Comparison of ENCODE assay signal across 1 cellular context in the genomic region with DNA sequence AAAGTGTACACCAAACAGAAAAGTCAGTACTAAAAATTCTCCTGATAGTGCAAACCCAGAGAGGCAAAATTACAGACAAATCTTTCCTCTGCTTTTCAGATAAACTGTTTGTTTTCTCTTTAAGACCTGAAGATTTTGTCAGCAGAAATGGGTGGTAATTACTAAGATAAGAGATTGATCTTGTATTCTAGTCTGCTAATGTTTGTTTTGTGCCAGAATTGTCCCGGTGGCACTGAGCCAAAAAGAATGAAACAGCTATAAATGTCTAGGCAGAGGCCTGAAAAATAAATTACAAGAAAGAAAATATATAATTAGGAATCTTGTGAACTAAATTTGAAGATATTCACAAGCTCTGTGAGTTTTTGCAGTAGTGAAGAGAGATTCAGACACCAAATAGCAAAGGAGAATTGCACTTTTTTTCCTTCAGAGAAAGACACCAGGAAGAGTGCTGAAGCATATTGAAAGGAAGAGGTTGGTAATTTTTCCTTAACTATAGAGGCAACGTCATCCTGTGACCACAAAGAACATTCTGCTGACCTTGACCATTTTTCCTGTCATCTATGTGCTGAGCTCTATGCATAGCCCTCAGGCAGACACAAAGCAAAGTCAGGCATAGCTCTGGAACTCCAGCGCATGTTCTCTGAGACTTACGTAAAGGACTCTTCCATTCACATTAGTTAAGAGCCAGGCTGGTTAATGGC.
A peak's percentile ranks its signal among the peaks of the same experiment; 100 is the strongest.
TF ChIP-seq lines count a peak whose summit lies in the region.

No MANE protein-coding gene starts in this region.

TF ChIP-seq in HEK293, 187 proteins besides CTCF, POLR2A, EP300 and RAD21 (continued from another document and continues in another):
- TF ChIP-seq, protein P1, sequence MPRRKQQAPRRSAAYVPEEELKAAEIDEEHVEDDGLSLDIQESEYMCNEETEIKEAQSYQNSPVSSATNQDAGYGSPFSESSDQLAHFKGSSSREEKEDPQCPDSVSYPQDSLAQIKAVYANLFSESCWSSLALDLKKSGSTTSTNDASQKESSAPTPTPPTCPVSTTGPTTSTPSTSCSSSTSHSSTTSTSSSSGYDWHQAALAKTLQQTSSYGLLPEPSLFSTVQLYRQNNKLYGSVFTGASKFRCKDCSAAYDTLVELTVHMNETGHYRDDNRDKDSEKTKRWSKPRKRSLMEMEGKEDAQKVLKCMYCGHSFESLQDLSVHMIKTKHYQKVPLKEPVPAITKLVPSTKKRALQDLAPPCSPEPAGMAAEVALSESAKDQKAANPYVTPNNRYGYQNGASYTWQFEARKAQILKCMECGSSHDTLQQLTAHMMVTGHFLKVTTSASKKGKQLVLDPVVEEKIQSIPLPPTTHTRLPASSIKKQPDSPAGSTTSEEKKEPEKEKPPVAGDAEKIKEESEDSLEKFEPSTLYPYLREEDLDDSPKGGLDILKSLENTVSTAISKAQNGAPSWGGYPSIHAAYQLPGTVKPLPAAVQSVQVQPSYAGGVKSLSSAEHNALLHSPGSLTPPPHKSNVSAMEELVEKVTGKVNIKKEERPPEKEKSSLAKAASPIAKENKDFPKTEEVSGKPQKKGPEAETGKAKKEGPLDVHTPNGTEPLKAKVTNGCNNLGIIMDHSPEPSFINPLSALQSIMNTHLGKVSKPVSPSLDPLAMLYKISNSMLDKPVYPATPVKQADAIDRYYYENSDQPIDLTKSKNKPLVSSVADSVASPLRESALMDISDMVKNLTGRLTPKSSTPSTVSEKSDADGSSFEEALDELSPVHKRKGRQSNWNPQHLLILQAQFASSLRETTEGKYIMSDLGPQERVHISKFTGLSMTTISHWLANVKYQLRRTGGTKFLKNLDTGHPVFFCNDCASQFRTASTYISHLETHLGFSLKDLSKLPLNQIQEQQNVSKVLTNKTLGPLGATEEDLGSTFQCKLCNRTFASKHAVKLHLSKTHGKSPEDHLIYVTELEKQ (tag by site-specific recombination; IDR thresholded peaks at IDR 0.05; ENCODE audit: borderline replicate concordance), result no peak
- TF ChIP-seq, protein P2, sequence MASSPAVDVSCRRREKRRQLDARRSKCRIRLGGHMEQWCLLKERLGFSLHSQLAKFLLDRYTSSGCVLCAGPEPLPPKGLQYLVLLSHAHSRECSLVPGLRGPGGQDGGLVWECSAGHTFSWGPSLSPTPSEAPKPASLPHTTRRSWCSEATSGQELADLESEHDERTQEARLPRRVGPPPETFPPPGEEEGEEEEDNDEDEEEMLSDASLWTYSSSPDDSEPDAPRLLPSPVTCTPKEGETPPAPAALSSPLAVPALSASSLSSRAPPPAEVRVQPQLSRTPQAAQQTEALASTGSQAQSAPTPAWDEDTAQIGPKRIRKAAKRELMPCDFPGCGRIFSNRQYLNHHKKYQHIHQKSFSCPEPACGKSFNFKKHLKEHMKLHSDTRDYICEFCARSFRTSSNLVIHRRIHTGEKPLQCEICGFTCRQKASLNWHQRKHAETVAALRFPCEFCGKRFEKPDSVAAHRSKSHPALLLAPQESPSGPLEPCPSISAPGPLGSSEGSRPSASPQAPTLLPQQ (tag by site-specific recombination; IDR thresholded peaks at IDR 0.05), result no peak
- TF ChIP-seq, protein P3, sequence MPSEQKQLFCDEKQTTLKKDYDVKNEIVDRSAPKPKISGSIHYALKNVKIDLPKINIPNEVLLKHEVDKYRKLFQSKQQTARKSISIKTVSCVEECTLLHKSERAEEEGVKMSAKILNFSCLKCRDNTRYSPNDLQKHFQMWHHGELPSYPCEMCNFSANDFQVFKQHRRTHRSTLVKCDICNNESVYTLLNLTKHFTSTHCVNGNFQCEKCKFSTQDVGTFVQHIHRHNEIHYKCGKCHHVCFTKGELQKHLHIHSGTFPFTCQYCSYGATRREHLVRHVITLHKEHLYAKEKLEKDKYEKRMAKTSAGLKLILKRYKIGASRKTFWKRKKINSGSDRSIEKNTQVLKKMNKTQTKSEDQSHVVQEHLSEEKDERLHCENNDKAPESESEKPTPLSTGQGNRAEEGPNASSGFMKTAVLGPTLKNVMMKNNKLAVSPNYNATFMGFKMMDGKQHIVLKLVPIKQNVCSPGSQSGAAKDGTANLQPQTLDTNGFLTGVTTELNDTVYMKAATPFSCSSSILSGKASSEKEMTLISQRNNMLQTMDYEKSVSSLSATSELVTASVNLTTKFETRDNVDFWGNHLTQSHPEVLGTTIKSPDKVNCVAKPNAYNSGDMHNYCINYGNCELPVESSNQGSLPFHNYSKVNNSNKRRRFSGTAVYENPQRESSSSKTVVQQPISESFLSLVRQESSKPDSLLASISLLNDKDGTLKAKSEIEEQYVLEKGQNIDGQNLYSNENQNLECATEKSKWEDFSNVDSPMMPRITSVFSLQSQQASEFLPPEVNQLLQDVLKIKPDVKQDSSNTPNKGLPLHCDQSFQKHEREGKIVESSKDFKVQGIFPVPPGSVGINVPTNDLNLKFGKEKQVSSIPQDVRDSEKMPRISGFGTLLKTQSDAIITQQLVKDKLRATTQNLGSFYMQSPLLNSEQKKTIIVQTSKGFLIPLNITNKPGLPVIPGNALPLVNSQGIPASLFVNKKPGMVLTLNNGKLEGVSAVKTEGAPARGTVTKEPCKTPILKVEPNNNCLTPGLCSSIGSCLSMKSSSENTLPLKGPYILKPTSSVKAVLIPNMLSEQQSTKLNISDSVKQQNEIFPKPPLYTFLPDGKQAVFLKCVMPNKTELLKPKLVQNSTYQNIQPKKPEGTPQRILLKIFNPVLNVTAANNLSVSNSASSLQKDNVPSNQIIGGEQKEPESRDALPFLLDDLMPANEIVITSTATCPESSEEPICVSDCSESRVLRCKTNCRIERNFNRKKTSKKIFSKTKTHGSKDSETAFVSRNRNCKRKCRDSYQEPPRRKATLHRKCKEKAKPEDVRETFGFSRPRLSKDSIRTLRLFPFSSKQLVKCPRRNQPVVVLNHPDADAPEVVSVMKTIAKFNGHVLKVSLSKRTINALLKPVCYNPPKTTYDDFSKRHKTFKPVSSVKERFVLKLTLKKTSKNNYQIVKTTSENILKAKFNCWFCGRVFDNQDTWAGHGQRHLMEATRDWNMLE (tag by site-specific recombination; conservative IDR thresholded peaks at IDR 0.05; ENCODE audit: low read depth), result no peak
- TF ChIP-seq, protein P4, sequence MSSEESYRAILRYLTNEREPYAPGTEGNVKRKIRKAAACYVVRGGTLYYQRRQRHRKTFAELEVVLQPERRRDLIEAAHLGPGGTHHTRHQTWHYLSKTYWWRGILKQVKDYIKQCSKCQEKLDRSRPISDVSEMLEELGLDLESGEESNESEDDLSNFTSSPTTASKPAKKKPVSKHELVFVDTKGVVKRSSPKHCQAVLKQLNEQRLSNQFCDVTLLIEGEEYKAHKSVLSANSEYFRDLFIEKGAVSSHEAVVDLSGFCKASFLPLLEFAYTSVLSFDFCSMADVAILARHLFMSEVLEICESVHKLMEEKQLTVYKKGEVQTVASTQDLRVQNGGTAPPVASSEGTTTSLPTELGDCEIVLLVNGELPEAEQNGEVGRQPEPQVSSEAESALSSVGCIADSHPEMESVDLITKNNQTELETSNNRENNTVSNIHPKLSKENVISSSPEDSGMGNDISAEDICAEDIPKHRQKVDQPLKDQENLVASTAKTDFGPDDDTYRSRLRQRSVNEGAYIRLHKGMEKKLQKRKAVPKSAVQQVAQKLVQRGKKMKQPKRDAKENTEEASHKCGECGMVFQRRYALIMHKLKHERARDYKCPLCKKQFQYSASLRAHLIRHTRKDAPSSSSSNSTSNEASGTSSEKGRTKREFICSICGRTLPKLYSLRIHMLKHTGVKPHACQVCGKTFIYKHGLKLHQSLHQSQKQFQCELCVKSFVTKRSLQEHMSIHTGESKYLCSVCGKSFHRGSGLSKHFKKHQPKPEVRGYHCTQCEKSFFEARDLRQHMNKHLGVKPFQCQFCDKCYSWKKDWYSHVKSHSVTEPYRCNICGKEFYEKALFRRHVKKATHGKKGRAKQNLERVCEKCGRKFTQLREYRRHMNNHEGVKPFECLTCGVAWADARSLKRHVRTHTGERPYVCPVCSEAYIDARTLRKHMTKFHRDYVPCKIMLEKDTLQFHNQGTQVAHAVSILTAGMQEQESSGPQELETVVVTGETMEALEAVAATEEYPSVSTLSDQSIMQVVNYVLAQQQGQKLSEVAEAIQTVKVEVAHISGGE (tag by site-specific recombination; conservative IDR thresholded peaks at IDR 0.05; ENCODE audit: low read depth), result no peak
- TF ChIP-seq, protein P5, sequence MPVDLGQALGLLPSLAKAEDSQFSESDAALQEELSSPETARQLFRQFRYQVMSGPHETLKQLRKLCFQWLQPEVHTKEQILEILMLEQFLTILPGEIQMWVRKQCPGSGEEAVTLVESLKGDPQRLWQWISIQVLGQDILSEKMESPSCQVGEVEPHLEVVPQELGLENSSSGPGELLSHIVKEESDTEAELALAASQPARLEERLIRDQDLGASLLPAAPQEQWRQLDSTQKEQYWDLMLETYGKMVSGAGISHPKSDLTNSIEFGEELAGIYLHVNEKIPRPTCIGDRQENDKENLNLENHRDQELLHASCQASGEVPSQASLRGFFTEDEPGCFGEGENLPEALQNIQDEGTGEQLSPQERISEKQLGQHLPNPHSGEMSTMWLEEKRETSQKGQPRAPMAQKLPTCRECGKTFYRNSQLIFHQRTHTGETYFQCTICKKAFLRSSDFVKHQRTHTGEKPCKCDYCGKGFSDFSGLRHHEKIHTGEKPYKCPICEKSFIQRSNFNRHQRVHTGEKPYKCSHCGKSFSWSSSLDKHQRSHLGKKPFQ (tag by site-specific recombination; IDR thresholded peaks at IDR 0.05), result no peak
- TF ChIP-seq ZNF335 (tag by site-specific recombination; conservative IDR thresholded peaks at IDR 0.05) (peak; percentile 76), ZBTB8A (tag by site-specific recombination; IDR thresholded peaks at IDR 0.05) (no peak), KLF16 (tag by site-specific recombination; IDR thresholded peaks at IDR 0.05) (no peak), ZNF747 (tag by site-specific recombination; IDR thresholded peaks at IDR 0.05) (no peak), ZNF266 (tag by site-specific recombination; IDR thresholded peaks at IDR 0.05; ENCODE audit: low read depth) (no peak), ZXDB (tag by site-specific recombination; IDR thresholded peaks at IDR 0.05) (peak; percentile 57), ZNF138 (tag by site-specific recombination; IDR thresholded peaks at IDR 0.05; ENCODE audit: borderline replicate concordance) (no peak), ZNF433 (tag by site-specific recombination; IDR thresholded peaks at IDR 0.05; ENCODE audit: low read depth) (no peak), GLI4 (tag by site-specific recombination; IDR thresholded peaks at IDR 0.05) (no peak), ZNF146 (tag by site-specific recombination; IDR thresholded peaks at IDR 0.05) (no peak), WT1 (tag by site-specific recombination; IDR thresholded peaks at IDR 0.05) (peak; percentile 50), ZBTB21 (tag by site-specific recombination; IDR thresholded peaks at IDR 0.05) (no peak)
- TF ChIP-seq, protein P6, sequence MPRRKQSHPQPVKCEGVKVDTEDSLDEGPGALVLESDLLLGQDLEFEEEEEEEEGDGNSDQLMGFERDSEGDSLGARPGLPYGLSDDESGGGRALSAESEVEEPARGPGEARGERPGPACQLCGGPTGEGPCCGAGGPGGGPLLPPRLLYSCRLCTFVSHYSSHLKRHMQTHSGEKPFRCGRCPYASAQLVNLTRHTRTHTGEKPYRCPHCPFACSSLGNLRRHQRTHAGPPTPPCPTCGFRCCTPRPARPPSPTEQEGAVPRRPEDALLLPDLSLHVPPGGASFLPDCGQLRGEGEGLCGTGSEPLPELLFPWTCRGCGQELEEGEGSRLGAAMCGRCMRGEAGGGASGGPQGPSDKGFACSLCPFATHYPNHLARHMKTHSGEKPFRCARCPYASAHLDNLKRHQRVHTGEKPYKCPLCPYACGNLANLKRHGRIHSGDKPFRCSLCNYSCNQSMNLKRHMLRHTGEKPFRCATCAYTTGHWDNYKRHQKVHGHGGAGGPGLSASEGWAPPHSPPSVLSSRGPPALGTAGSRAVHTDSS (tag by site-specific recombination; IDR thresholded peaks at IDR 0.05), result no peak
- TF ChIP-seq, protein P7, sequence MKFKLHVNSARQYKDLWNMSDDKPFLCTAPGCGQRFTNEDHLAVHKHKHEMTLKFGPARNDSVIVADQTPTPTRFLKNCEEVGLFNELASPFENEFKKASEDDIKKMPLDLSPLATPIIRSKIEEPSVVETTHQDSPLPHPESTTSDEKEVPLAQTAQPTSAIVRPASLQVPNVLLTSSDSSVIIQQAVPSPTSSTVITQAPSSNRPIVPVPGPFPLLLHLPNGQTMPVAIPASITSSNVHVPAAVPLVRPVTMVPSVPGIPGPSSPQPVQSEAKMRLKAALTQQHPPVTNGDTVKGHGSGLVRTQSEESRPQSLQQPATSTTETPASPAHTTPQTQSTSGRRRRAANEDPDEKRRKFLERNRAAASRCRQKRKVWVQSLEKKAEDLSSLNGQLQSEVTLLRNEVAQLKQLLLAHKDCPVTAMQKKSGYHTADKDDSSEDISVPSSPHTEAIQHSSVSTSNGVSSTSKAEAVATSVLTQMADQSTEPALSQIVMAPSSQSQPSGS (tag by site-specific recombination; IDR thresholded peaks at IDR 0.05; ENCODE audit: low read depth), result no peak
- TF ChIP-seq, protein P8, sequence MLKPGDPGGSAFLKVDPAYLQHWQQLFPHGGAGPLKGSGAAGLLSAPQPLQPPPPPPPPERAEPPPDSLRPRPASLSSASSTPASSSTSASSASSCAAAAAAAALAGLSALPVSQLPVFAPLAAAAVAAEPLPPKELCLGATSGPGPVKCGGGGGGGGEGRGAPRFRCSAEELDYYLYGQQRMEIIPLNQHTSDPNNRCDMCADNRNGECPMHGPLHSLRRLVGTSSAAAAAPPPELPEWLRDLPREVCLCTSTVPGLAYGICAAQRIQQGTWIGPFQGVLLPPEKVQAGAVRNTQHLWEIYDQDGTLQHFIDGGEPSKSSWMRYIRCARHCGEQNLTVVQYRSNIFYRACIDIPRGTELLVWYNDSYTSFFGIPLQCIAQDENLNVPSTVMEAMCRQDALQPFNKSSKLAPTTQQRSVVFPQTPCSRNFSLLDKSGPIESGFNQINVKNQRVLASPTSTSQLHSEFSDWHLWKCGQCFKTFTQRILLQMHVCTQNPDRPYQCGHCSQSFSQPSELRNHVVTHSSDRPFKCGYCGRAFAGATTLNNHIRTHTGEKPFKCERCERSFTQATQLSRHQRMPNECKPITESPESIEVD (tag by site-specific recombination; IDR thresholded peaks at IDR 0.05), result peak; percentile 98
- TF ChIP-seq, protein P9, sequence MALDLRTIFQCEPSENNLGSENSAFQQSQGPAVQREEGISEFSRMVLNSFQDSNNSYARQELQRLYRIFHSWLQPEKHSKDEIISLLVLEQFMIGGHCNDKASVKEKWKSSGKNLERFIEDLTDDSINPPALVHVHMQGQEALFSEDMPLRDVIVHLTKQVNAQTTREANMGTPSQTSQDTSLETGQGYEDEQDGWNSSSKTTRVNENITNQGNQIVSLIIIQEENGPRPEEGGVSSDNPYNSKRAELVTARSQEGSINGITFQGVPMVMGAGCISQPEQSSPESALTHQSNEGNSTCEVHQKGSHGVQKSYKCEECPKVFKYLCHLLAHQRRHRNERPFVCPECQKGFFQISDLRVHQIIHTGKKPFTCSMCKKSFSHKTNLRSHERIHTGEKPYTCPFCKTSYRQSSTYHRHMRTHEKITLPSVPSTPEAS (tag by site-specific recombination; IDR thresholded peaks at IDR 0.05), result no peak
- TF ChIP-seq, protein P10, sequence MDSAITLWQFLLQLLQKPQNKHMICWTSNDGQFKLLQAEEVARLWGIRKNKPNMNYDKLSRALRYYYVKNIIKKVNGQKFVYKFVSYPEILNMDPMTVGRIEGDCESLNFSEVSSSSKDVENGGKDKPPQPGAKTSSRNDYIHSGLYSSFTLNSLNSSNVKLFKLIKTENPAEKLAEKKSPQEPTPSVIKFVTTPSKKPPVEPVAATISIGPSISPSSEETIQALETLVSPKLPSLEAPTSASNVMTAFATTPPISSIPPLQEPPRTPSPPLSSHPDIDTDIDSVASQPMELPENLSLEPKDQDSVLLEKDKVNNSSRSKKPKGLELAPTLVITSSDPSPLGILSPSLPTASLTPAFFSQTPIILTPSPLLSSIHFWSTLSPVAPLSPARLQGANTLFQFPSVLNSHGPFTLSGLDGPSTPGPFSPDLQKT (IDR thresholded peaks at IDR 0.05; ENCODE audit: borderline replicate concordance, low read depth, low read length), result no peak
- TF ChIP-seq, protein P11, sequence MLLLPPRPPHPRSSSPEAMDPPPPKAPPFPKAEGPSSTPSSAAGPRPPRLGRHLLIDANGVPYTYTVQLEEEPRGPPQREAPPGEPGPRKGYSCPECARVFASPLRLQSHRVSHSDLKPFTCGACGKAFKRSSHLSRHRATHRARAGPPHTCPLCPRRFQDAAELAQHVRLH (tag by site-specific recombination; IDR thresholded peaks at IDR 0.05), result peak; percentile 55; the same call in 1 of the 2 replicates
